ENCODE assay signal across 1 cellular context in the genomic region with DNA sequence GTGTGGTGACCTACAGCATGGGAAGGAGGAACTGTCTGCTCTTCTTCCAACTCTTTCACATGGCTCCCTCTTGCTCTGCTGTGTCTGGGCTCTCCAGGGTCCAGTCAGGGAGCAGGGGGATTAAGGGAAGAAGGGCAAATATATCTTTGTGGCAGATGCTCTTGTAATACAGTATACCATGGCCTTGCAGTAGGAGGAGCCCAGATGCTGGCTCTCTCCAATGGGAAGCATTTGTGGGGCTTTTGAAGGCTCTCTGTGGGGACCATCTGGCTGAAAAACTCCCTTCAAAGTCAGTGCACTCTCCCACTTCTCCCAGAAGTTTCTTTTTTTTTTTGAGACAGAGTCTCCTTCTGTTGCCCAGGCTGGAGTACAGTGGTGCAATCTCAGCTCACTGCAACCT.
TF ChIP-seq lines count a peak whose summit lies in the region.

No MANE protein-coding gene starts in this region.

TF ChIP-seq in H1, 55 proteins besides CTCF, POLR2A, EP300 and RAD21 (continued from another document):
- TF ChIP-seq RNF2 (IDR thresholded peaks at IDR 0.05; ENCODE audit: borderline replicate concordance, low read depth, low read length, missing control alignments, poor library complexity, severe bottlenecking) (no peak), HDAC6 (IDR thresholded peaks at IDR 0.05; ENCODE audit: low read depth, low read length) (no peak), TBP (IDR thresholded peaks at IDR 0.05; ENCODE audit: low read depth, low read length) (no peak), CEBPB (IDR thresholded peaks at IDR 0.05; ENCODE audit: low read depth, low read length) (no peak), MAFK (IDR thresholded peaks at IDR 0.05; ENCODE audit: low read depth, low read length) (no peak), FOSL1 (IDR thresholded peaks at IDR 0.05; ENCODE audit: insufficient read depth, low read depth, low read length) (no peak), CHD1 (IDR thresholded peaks at IDR 0.05; ENCODE audit: low read depth, low read length) (no peak)
